ENCODE assay signal across 1 cellular context in genomic region chr2:109214651-109215371, GRCh38.
TF ChIP-seq lines count a peak whose summit lies in the region.

No MANE protein-coding gene starts in this region.

TF ChIP-seq in HepG2, 621 proteins besides CTCF, POLR2A, EP300 and RAD21 (continued from another document):
- TF ChIP-seq YY1 (IDR thresholded peaks at IDR 0.05; ENCODE audit: insufficient read depth, insufficient replicate concordance, low read depth, low read length), result no peak
- no peak for TF ChIP-seq FOXJ3 (CRISPR knock-in tag; IDR thresholded peaks at IDR 0.05; ENCODE audit: borderline replicate concordance)
- no peak for TF ChIP-seq ZNF317 (CRISPR knock-in tag; IDR thresholded peaks at IDR 0.05)
- peak; percentile 57 for TF ChIP-seq ZNF768 (CRISPR knock-in tag; IDR thresholded peaks at IDR 0.05)
